Comparison of ENCODE assay signal across 8 cellular contexts in the genomic region with DNA sequence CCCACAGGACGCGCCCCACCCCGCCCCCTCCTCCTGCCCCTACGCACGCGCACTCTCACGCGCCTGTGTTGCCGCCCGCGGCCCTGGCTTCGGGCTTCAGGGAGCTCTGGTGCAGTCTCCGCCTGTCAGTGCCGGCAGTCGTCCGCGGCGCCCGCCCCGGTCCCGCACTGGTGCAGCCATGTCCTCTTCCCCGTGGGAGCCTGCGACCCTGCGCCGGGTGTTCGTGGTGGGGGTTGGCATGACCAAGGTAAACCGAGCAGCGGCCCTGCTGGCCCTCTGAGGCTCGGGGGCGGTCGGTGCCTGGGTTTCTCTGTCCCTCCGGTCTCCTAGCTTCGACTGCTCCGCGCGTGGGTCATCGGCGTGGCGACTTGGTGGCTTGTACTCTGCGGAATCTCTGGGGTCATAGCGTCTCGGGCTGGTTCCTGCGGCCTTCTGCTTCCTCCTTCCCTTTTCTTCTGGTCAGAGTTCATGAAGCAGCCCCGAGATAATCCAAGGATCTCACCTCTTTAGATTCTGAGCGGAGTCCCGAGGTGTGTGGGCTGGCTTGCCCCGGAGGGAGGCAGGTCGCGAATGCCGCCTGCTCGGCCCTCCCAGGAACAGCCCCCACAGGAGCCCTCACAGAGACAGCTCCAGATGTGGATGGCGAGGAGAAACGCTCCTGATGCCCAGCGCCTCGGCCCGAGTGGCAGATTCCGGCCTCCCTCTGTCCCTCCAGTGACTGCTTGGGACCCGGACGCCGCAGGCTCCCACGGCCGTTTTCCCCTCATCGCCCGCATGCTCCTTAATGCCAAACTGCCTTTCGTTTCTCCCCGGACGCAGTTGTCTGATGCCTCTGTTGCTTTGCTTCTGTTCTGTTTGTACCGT. TPM values are rescaled to one million over a fixed set of nuclear protein-coding genes. Genes with fewer than 3 reads are reported as not detected.
DNase-seq lines count a peak whose midpoint lies in the region; ATAC-seq and TF ChIP-seq lines count a peak whose summit lies in the region.

A gene with protein sequence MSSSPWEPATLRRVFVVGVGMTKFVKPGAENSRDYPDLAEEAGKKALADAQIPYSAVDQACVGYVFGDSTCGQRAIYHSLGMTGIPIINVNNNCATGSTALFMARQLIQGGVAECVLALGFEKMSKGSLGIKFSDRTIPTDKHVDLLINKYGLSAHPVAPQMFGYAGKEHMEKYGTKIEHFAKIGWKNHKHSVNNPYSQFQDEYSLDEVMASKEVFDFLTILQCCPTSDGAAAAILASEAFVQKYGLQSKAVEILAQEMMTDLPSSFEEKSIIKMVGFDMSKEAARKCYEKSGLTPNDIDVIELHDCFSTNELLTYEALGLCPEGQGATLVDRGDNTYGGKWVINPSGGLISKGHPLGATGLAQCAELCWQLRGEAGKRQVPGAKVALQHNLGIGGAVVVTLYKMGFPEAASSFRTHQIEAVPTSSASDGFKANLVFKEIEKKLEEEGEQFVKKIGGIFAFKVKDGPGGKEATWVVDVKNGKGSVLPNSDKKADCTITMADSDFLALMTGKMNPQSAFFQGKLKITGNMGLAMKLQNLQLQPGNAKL (plus strand): TSS at position 58 of the 864 bp plus-strand sequence. CDS start 121 bp downstream, at position 179.

- H3K27ac Mint-ChIP-seq in CD8-positive, alpha-beta memory T cell, result peak within 1 kb of the TSS; percentile 37 to 95 (median 84)

- CTCF ChIA-PET in CD8-positive, alpha-beta memory T cell (lab: Charles Lee), result interaction anchor here (1.3 kb wide), 1 partner anchor 9 kb away, joined by 4 read pairs; no protein-coding TSS in a partner anchor

- H3K4me1 ChIP-seq in CD8-positive, alpha-beta memory T cell (ENCODE audit: insufficient read depth, low read length), result peaks cover 14% of the 10 kb centered on the region
- H3K4me1 ChIP-seq in ascending aorta (peaks cover 0 to 8% of the 10 kb centered on the region in 2 donors), vagina (peaks cover 20% of the 10 kb centered on the region)

- POLR2A ChIA-PET in CD8-positive, alpha-beta memory T cell (lab: Charles Lee), result interaction anchor here (0.6 to 1.0 kb wide), 4 partner anchors 9 to 87 kb away, joined by 3 to 4 read pairs (median 3); no protein-coding TSS in a partner anchor

- intact Hi-C loops in ascending aorta (cut with DNase I), result loop anchor here (5.0 to 10.0 kb wide), 4 partner anchors 203 to 563 kb away; a partner anchor contains a TSS
- intact Hi-C loops in vagina (cut with DNase I), result loop anchor here (5.0 to 10.0 kb wide), 2 partner anchors 127 to 225 kb away; no protein-coding TSS in a partner anchor

- no peak for TF ChIP-seq CTCF in ascending aorta (IDR thresholded peaks at IDR 0.05)
- no peak for TF ChIP-seq CTCF in vagina (IDR thresholded peaks at IDR 0.05)

- H3K36me3 Mint-ChIP-seq in CD8-positive, alpha-beta memory T cell, result peaks cover 0 to 7% (median 1%) of the 10 kb centered on the region in 3 donors

- no peaks in the 10 kb centered on the region for H3K9me3 ChIP-seq in CD8-positive, alpha-beta memory T cell (ENCODE audit: low read length)
- H3K9me3 ChIP-seq in MG63, result no peaks in the 10 kb centered on the region
- H3K9me3 ChIP-seq in ascending aorta, result no peaks in the 10 kb centered on the region
- H3K9me3 ChIP-seq in vagina, result no peaks in the 10 kb centered on the region

- peak; percentile 64 to 81 (median 71) for DNase-seq in CD8-positive, alpha-beta memory T cell
- peak; percentile 85 for DNase-seq in MG63
- DNase-seq in T-helper 2 cell, result peak; percentile 54 to 83 (median 62)
- peak; percentile 33 to 91 for DNase-seq in ascending aorta (ENCODE audit: low spot score in 2 of 2)
- peak; percentile 91 for DNase-seq in hepatic stellate cell (ENCODE audit: low spot score)
- peak; percentile 89 for DNase-seq in retina
- DNase-seq in vagina (ENCODE audit: extremely low spot score in 2 of 2), result no peak

- TF ChIP-seq POLR2A in vagina (IDR thresholded peaks at IDR 0.05), result peak in 1 of 2 donors; percentile 66

- no peaks in the 10 kb centered on the region for H3K36me3 ChIP-seq in CD8-positive, alpha-beta memory T cell (ENCODE audit: insufficient read depth, low read length)
- no peaks in the 10 kb centered on the region for H3K36me3 ChIP-seq in MG63
- no peaks in the 10 kb centered on the region for H3K36me3 ChIP-seq in ascending aorta
- H3K36me3 ChIP-seq in vagina, result no peaks in the 10 kb centered on the region

- H3K27ac ChIP-seq in CD8-positive, alpha-beta memory T cell (ENCODE audit: low read depth, low read length), result peak within 1 kb of the TSS; percentile 49
- H3K27ac ChIP-seq in ascending aorta (peak within 1 kb of the TSS; percentile 72 to 75), vagina (peak within 1 kb of the TSS; percentile 70)

- peaks cover 0 to 2% (median 0%) of the 10 kb centered on the region in 5 donors for H3K9me3 Mint-ChIP-seq in CD8-positive, alpha-beta memory T cell

- no peaks in the 10 kb centered on the region for H3K27me3 ChIP-seq in CD8-positive, alpha-beta memory T cell (ENCODE audit: insufficient read depth, low read length, poor library complexity, severe bottlenecking)
- H3K27me3 ChIP-seq in MG63 (no peaks in the 10 kb centered on the region), ascending aorta (no peaks in the 10 kb centered on the region), vagina (no peaks in the 10 kb centered on the region)

- H3K4me1 Mint-ChIP-seq in CD8-positive, alpha-beta memory T cell, result peaks cover 21 to 35% (median 33%) of the 10 kb centered on the region in 3 donors

- peak within 1 kb of the TSS; percentile 68 for H3K4me3 ChIP-seq in CD8-positive, alpha-beta memory T cell (ENCODE audit: low read length)
- peak within 1 kb of the TSS; percentile 62 for H3K4me3 ChIP-seq in MG63
- H3K4me3 ChIP-seq in ascending aorta, result peak within 1 kb of the TSS; percentile 50 to 73
- peak within 1 kb of the TSS; percentile 67 to 78 for H3K4me3 ChIP-seq in vagina

- peaks cover 0 to 1% of the 10 kb centered on the region in 2 donors for H3K27me3 Mint-ChIP-seq in CD8-positive, alpha-beta memory T cell

- H3K4me3 Mint-ChIP-seq in CD8-positive, alpha-beta memory T cell, result peak within 1 kb of the TSS; percentile 84 to 96 (median 91)

- peak; percentile 67 for ATAC-seq in GM21528 (IDR thresholded peaks at IDR 0.05; ENCODE audit: low FRiP score, unreplicated experiment)

RNA-seq across cellular contexts. Expression of the gene that starts here (rescaled TPM):
- 10 to 100 TPM; 66.0 to 69.0 TPM for total RNA-seq in CD8-positive, alpha-beta memory T cell
- 162 TPM for polyA plus RNA-seq in CD8-positive, alpha-beta memory T cell
- total RNA-seq in MG63 (2014; rRNA removed; shearing (Covaris generic); ENCODE audit: low replicate concordance), result 74.0 and 115 TPM in 2 replicates
- total RNA-seq in ascending aorta (26.3 TPM), vagina (61.9 TPM)

Comparison
In these comparisons a context has a peak if more than half of its experiments do, and no peak if none do; other contexts are left out.
1. DNase-seq: peak in CD8-positive, alpha-beta memory T cell (5 of 5), MG63 (single experiment), T-helper 2 cell (5 of 5), ascending aorta (2 of 2), hepatic stellate cell (single experiment) and retina (single experiment); none in vagina (0 of 2).
2. Peak in every context shown above with its lines, with median percentiles within 50 percentile points of each other: H3K27ac ChIP-seq and H3K4me3 ChIP-seq.